ENCODE assay signal across 8 cellular contexts in genomic region chr2:72993147-72993546, GRCh38.
DNase-seq lines count a peak whose midpoint lies in the region; ATAC-seq and TF ChIP-seq lines count a peak whose summit lies in the region.

No MANE protein-coding gene starts in this region.

- no peaks in the 10 kb centered on the region for H3K36me3 Mint-ChIP-seq in Caco-2 (ENCODE audit: insufficient read depth, unreplicated experiment)

- H3K4me1 Mint-ChIP-seq in Caco-2 (ENCODE audit: low read depth, unreplicated experiment), result no peaks in the 10 kb centered on the region

- H3K9me3 ChIP-seq in Caco-2, result no peaks in the 10 kb centered on the region

- H3K27ac ChIP-seq in RWPE1, result no peak overlapping the region

- peak; percentile 78 to 98 for TF ChIP-seq CTCF in Caco-2 (IDR thresholded peaks at IDR 0.05; ENCODE audit: insufficient read depth in 1 of 2, low read depth in 1 of 2, low read length in 1 of 2, severe bottlenecking in 1 of 2, unreplicated experiment in 1 of 2)
- no peak for TF ChIP-seq CTCF in GM20000 (IDR thresholded peaks at IDR 0.05; ENCODE audit: extremely low read depth, missing control alignments)
- peak; percentile 75 for TF ChIP-seq CTCF in RWPE1 (conservative IDR thresholded peaks at IDR 0.05; ENCODE audit: low read depth)

- DNase-seq in Caco-2 (peak in 1 of 2 experiments; percentile 70), GM20000 (ENCODE audit: low spot score) (peak; percentile 80), RWPE1 (ENCODE audit: low spot score) (peak; percentile 64), amniotic epithelial cell (ENCODE audit: low read depth) (peak; percentile 18), iPS DF 4.7 (ENCODE audit: extremely low read depth, low spot score) (peak; percentile 81), dedifferentiated amniotic fluid mesenchymal stem cell (ENCODE audit: extremely low spot score) (no peak)
- peak; percentile 20 for DNase-seq in stimulated activated CD4-positive, alpha-beta T cell treated with anti-CD3 and anti-CD28 coated beads, Interleukin-2, amount 100 ng/mL, for 4 hours (ENCODE audit: low read depth)

- H3K27me3 ChIP-seq in Caco-2 (replicated peaks; ENCODE audit: control insufficient read depth, insufficient read depth, low read length), result no peaks in the 10 kb centered on the region

- no peaks in the 10 kb centered on the region for H3K4me1 ChIP-seq in Caco-2

- intact Hi-C loops in Caco-2 (cut with micrococcal nuclease; ENCODE audit: unreplicated experiment), result loop anchor here (1.0 to 2.0 kb wide), 4 partner anchors 40 to 184 kb away; partner anchors contain the start of gene SFXN5

- POLR2A ChIA-PET in Caco-2 (lab: Charles Lee) (no interaction called here), RWPE1 (lab: Yijun Ruan, JAX; ENCODE audit: low non-redundant PET) (no interaction called here)

- no peak overlapping the region for H3K4me3 ChIP-seq in Caco-2 (ENCODE audit: low read depth, low read length)

- H3K9me3 Mint-ChIP-seq in Caco-2 (ENCODE audit: unreplicated experiment), result no peaks in the 10 kb centered on the region

- H3K4me3 Mint-ChIP-seq in Caco-2 (ENCODE audit: unreplicated experiment), result no peak overlapping the region

- no peak for ATAC-seq in GM21515 (IDR thresholded peaks at IDR 0.05; ENCODE audit: unreplicated experiment)

- no peaks in the 10 kb centered on the region for H3K27me3 Mint-ChIP-seq in Caco-2 (ENCODE audit: insufficient read depth, unreplicated experiment)

- CTCF ChIA-PET in Caco-2 (lab: Charles Lee), result interaction anchor here (1.2 to 1.8 kb wide), 2 partner anchors 39 to 184 kb away, joined by 3 to 6 read pairs; no protein-coding TSS in a partner anchor
- CTCF ChIA-PET in RWPE1 (lab: Yijun Ruan, JAX), result interaction anchor here (0.6 to 1.7 kb wide), 9 partner anchors 9 to 184 kb away, joined by 3 to 6 read pairs (median 3); partner anchors contain the start of gene SPR

- no TSS peak for BruUV-seq in Caco-2 (replicated peaks; lab: Mats Ljungman, UMichigan)

- H3K36me3 ChIP-seq in Caco-2 (ENCODE audit: control insufficient read depth, insufficient read depth, low read length), result no peaks in the 10 kb centered on the region

- H3K27ac Mint-ChIP-seq in Caco-2 (ENCODE audit: unreplicated experiment), result no peak overlapping the region
